Comparison of ENCODE assay signal across 8 cellular contexts in the genomic region with DNA sequence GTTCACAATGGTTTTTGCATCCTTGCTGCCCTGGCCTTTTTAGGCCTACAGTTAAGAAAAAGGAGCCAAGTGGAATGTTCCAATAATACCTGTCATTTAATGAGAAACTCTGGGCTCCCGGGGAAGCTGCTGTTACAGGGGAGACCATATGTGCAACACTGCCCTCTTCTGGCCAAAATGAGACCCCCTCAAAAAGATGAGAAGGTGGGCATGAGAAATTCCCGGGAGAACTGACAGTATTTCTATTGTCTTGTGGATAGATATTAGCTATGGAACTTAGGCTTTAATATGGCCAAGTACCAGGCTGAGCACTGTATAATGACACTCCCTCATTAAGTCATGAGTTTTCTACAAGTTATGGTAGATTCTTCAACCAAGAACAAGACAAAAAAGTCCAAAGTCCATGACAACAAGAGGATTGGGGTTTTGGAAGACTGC.
DNase-seq lines count a peak whose midpoint lies in the region; ATAC-seq, FAIRE-seq and TF ChIP-seq lines count a peak whose summit lies in the region.

No MANE protein-coding gene starts in this region.

- no peak for ATAC-seq in GM21576 (IDR thresholded peaks at IDR 0.05; ENCODE audit: unreplicated experiment)

- no peak for DNase-seq in AG04449 (ENCODE audit: low read depth, low spot score)
- DNase-seq in GM12865 (ENCODE audit: low read depth), result peak; percentile 66
- peak; percentile 30 for DNase-seq in NCI-H2107 treated with DMSO at 0.1 percent for 48 hours (lab: John Stamatoyannopoulos, UW; ENCODE audit: unreplicated experiment)
- peak; percentile 53 to 69 for DNase-seq in activated CD4-positive, alpha-beta T cell treated with anti-CD3 and anti-CD28 coated beads, Interleukin-2, amount 50 U/mL, for 48 hours
- DNase-seq in epithelial cell of proximal tubule (ENCODE audit: low read depth), result no peak
- peak; percentile 73 for DNase-seq in neural crest cell (ENCODE audit: low read depth, low spot score)
- DNase-seq in urothelium cell line (ENCODE audit: low spot score), result peak; percentile 74

- H3K4me3 ChIP-seq in AG04449 (ENCODE audit: low read depth, low read length), result no peak overlapping the region
- H3K4me3 ChIP-seq in GM12865 (ENCODE audit: low read depth, low read length), result no peak overlapping the region
- H3K4me3 ChIP-seq in epithelial cell of proximal tubule (ENCODE audit: low read depth, low read length), result no peak overlapping the region

- CTCF ChIA-PET in AG04449 (lab: Yijun Ruan, JAX), result interaction anchor here (0.7 to 5.0 kb wide), 44 partner anchors 9 to 690 kb away, joined by 3 to 41 read pairs (median 4); no protein-coding TSS in a partner anchor

- H3K27me3 Mint-ChIP-seq in neural crest cell (ENCODE audit: low read depth), result no peaks in the 10 kb centered on the region

- FAIRE-seq in urothelium cell line (lab: Jason Lieb, UNC), result no peak

- no peaks in the 10 kb centered on the region for H3K9me3 Mint-ChIP-seq in neural crest cell

- POLR2A ChIA-PET in AG04449 (lab: Yijun Ruan, JAX), result no interaction called here

- H3K4me3 Mint-ChIP-seq in neural crest cell, result no peak overlapping the region

- no peaks in the 10 kb centered on the region for H3K4me1 Mint-ChIP-seq in neural crest cell

- no peak overlapping the region for H3K27ac Mint-ChIP-seq in neural crest cell (ENCODE audit: unreplicated experiment)

- TF ChIP-seq CTCF in AG04449 (IDR thresholded peaks at IDR 0.05; ENCODE audit: insufficient read depth, low read length, missing control alignments), result peak; percentile 67
- peak; percentile 64 for TF ChIP-seq CTCF in GM12865 (IDR thresholded peaks at IDR 0.05; ENCODE audit: insufficient read depth, low read depth, low read length, missing control alignments)
- TF ChIP-seq CTCF in epithelial cell of proximal tubule (conservative IDR thresholded peaks at IDR 0.05; ENCODE audit: low read depth, low read length), result peak; percentile 73
- TF ChIP-seq CTCF in neural crest cell (conservative IDR thresholded peaks at IDR 0.05), result peak; percentile 79

- no peaks in the 10 kb centered on the region for H3K36me3 Mint-ChIP-seq in neural crest cell (ENCODE audit: low read depth)

Comparison
In these comparisons a context has a peak if more than half of its experiments do, and no peak if none do; other contexts are left out.
1. DNase-seq: peak in GM12865 (single experiment), NCI-H2107 treated with DMSO at 0.1 percent for 48 hours (single experiment), activated CD4-positive, alpha-beta T cell treated with anti-CD3 and anti-CD28 coated beads, Interleukin-2, amount 50 U/mL, for 48 hours (2 of 2), neural crest cell (single experiment) and urothelium cell line (single experiment); none in AG04449 (single experiment) and epithelial cell of proximal tubule (single experiment).
2. Peak in every context shown above with its lines, with median percentiles within 50 percentile points of each other: CTCF ChIP-seq.